ENCODE assay signal across 2 cellular contexts in the genomic region with DNA sequence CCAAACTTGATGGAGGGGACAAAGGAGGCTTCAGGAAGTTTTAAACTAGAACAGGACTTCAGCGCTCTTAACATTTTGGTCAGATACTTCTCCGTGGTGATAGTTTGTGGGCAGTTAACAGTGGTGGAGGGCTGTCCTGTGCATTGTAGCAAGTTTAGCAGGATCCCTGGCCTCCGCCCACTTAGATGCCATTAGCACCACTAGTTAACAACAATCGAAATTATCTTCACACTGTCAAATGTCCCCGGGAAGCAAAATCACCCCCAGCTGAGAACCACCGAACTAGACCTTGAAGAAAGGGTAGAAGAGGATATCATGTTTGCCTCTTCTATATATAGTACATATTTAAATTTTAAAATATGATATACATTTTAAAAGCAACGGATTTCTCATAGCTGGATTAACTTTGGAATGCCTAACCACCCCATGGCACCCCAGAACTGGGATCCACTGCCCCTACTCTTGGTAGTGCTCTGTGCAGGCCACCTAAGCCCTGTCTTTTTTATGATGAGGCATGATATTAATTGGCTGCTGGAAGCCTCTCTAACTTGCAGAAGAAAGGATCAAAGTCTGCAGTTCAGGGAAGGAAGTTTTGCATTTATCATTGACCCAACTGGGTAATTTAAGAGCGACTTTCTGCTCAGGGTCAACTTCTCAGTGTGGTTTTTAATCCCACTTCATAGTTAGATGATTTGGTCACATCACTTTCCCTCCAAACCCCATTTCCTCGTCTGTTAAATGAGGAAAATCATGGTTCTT.
TF ChIP-seq lines count a peak whose summit lies in the region.

No MANE protein-coding gene starts in this region.

TF ChIP-seq in HEK293, 187 proteins besides CTCF, POLR2A, EP300 and RAD21:
- no peak for TF ChIP-seq ZNF777 (tag by site-specific recombination; IDR thresholded peaks at IDR 0.05; ENCODE audit: borderline replicate concordance)
- TF ChIP-seq, protein P1, sequence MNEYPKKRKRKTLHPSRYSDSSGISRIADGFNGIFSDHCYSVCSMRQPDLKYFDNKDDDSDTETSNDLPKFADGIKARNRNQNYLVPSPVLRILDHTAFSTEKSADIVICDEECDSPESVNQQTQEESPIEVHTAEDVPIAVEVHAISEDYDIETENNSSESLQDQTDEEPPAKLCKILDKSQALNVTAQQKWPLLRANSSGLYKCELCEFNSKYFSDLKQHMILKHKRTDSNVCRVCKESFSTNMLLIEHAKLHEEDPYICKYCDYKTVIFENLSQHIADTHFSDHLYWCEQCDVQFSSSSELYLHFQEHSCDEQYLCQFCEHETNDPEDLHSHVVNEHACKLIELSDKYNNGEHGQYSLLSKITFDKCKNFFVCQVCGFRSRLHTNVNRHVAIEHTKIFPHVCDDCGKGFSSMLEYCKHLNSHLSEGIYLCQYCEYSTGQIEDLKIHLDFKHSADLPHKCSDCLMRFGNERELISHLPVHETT (tag by site-specific recombination; IDR thresholded peaks at IDR 0.05) = no peak
- TF ChIP-seq MZF1 (tag by site-specific recombination; IDR thresholded peaks at IDR 0.05; ENCODE audit: borderline replicate concordance) = no peak
- TF ChIP-seq, protein P2, sequence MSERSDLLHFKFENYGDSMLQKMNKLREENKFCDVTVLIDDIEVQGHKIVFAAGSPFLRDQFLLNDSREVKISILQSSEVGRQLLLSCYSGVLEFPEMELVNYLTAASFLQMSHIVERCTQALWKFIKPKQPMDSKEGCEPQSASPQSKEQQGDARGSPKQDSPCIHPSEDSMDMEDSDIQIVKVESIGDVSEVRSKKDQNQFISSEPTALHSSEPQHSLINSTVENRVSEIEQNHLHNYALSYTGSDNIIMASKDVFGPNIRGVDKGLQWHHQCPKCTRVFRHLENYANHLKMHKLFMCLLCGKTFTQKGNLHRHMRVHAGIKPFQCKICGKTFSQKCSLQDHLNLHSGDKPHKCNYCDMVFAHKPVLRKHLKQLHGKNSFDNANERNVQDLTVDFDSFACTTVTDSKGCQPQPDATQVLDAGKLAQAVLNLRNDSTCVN (tag by site-specific recombination; optimal IDR thresholded peaks at IDR 0.05) = no peak
- peak; percentile 70 for TF ChIP-seq GLIS1 (tag by site-specific recombination; IDR thresholded peaks at IDR 0.05)
- no peak for TF ChIP-seq ZFP37 (tag by site-specific recombination; IDR thresholded peaks at IDR 0.05)

TF ChIP-seq in GM12878, 131 proteins besides CTCF, POLR2A, EP300 and RAD21:
- TF ChIP-seq, protein P3, sequence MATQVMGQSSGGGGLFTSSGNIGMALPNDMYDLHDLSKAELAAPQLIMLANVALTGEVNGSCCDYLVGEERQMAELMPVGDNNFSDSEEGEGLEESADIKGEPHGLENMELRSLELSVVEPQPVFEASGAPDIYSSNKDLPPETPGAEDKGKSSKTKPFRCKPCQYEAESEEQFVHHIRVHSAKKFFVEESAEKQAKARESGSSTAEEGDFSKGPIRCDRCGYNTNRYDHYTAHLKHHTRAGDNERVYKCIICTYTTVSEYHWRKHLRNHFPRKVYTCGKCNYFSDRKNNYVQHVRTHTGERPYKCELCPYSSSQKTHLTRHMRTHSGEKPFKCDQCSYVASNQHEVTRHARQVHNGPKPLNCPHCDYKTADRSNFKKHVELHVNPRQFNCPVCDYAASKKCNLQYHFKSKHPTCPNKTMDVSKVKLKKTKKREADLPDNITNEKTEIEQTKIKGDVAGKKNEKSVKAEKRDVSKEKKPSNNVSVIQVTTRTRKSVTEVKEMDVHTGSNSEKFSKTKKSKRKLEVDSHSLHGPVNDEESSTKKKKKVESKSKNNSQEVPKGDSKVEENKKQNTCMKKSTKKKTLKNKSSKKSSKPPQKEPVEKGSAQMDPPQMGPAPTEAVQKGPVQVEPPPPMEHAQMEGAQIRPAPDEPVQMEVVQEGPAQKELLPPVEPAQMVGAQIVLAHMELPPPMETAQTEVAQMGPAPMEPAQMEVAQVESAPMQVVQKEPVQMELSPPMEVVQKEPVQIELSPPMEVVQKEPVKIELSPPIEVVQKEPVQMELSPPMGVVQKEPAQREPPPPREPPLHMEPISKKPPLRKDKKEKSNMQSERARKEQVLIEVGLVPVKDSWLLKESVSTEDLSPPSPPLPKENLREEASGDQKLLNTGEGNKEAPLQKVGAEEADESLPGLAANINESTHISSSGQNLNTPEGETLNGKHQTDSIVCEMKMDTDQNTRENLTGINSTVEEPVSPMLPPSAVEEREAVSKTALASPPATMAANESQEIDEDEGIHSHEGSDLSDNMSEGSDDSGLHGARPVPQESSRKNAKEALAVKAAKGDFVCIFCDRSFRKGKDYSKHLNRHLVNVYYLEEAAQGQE (IDR thresholded peaks at IDR 0.05; ENCODE audit: low read depth, low read length) = no peak
- TF ChIP-seq, protein P4, sequence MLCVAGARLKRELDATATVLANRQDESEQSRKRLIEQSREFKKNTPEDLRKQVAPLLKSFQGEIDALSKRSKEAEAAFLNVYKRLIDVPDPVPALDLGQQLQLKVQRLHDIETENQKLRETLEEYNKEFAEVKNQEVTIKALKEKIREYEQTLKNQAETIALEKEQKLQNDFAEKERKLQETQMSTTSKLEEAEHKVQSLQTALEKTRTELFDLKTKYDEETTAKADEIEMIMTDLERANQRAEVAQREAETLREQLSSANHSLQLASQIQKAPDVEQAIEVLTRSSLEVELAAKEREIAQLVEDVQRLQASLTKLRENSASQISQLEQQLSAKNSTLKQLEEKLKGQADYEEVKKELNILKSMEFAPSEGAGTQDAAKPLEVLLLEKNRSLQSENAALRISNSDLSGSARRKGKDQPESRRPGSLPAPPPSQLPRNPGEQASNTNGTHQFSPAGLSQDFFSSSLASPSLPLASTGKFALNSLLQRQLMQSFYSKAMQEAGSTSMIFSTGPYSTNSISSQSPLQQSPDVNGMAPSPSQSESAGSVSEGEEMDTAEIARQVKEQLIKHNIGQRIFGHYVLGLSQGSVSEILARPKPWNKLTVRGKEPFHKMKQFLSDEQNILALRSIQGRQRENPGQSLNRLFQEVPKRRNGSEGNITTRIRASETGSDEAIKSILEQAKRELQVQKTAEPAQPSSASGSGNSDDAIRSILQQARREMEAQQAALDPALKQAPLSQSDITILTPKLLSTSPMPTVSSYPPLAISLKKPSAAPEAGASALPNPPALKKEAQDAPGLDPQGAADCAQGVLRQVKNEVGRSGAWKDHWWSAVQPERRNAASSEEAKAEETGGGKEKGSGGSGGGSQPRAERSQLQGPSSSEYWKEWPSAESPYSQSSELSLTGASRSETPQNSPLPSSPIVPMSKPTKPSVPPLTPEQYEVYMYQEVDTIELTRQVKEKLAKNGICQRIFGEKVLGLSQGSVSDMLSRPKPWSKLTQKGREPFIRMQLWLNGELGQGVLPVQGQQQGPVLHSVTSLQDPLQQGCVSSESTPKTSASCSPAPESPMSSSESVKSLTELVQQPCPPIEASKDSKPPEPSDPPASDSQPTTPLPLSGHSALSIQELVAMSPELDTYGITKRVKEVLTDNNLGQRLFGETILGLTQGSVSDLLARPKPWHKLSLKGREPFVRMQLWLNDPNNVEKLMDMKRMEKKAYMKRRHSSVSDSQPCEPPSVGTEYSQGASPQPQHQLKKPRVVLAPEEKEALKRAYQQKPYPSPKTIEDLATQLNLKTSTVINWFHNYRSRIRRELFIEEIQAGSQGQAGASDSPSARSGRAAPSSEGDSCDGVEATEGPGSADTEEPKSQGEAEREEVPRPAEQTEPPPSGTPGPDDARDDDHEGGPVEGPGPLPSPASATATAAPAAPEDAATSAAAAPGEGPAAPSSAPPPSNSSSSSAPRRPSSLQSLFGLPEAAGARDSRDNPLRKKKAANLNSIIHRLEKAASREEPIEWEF (IDR thresholded peaks at IDR 0.05; ENCODE audit: insufficient replicate concordance, low read depth, low read length) = peak; percentile 26
TF ChIP-seq in GM12878: peak in this region for 1.
